ENCODE assay signal across 1 cellular context in the genomic region with DNA sequence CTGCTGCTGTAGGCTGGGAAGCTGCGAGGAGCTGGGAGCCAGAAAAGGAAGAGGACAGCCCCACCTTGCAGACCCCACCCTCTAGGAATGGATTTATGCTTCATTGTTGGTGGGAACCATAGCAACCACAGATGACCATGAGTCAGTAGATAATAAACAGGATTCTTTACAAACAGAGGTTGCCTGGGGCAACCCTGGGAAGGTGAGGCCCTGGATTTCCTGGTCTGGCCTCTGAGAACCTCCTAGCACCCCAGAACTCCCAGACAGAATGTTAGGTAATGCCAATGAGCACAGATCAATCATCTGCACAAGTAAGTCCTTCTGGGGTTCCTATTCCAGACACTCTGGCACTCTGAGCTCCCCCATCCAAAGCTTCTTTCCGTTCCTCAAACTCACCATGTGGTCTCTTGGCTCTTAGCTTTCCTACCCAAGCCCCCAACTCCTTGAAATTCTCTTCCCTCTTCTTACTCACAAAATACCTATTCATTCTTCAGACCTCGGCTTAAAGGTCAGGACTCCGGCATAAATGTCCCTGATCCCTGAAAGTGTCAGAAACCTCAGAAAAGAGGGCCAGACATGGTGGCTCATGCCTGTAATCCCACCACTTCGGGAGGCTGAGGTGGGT.
TF ChIP-seq lines count a peak whose summit lies in the region.

No MANE protein-coding gene starts in this region.

TF ChIP-seq in HepG2, 621 proteins besides CTCF, POLR2A, EP300 and RAD21 (continues in another document):
- TF ChIP-seq YY1 (IDR thresholded peaks at IDR 0.05; ENCODE audit: insufficient read depth, insufficient replicate concordance, low read depth, low read length), result no peak
- TF ChIP-seq, protein P1, sequence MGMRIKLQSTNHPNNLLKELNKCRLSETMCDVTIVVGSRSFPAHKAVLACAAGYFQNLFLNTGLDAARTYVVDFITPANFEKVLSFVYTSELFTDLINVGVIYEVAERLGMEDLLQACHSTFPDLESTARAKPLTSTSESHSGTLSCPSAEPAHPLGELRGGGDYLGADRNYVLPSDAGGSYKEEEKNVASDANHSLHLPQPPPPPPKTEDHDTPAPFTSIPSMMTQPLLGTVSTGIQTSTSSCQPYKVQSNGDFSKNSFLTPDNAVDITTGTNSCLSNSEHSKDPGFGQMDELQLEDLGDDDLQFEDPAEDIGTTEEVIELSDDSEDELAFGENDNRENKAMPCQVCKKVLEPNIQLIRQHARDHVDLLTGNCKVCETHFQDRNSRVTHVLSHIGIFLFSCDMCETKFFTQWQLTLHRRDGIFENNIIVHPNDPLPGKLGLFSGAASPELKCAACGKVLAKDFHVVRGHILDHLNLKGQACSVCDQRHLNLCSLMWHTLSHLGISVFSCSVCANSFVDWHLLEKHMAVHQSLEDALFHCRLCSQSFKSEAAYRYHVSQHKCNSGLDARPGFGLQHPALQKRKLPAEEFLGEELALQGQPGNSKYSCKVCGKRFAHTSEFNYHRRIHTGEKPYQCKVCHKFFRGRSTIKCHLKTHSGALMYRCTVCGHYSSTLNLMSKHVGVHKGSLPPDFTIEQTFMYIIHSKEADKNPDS (CRISPR knock-in tag; IDR thresholded peaks at IDR 0.05), result no peak
- TF ChIP-seq SOX5 (CRISPR knock-in tag; IDR thresholded peaks at IDR 0.05; ENCODE audit: borderline replicate concordance), result peak; percentile 63
- no peak for TF ChIP-seq HIVEP1 (CRISPR knock-in tag; IDR thresholded peaks at IDR 0.05)
- TF ChIP-seq NFE2L2 (IDR thresholded peaks at IDR 0.05; ENCODE audit: low read length), result peak; percentile 42; the same call in 1 of the 2 replicates
- TF ChIP-seq SIN3B (IDR thresholded peaks at IDR 0.05; ENCODE audit: low read length), result peak; percentile 36; the same call in 1 of the 2 replicates
- peak; percentile 55 for TF ChIP-seq ELF1 (CRISPR knock-in tag; IDR thresholded peaks at IDR 0.05)
- TF ChIP-seq, protein P2, sequence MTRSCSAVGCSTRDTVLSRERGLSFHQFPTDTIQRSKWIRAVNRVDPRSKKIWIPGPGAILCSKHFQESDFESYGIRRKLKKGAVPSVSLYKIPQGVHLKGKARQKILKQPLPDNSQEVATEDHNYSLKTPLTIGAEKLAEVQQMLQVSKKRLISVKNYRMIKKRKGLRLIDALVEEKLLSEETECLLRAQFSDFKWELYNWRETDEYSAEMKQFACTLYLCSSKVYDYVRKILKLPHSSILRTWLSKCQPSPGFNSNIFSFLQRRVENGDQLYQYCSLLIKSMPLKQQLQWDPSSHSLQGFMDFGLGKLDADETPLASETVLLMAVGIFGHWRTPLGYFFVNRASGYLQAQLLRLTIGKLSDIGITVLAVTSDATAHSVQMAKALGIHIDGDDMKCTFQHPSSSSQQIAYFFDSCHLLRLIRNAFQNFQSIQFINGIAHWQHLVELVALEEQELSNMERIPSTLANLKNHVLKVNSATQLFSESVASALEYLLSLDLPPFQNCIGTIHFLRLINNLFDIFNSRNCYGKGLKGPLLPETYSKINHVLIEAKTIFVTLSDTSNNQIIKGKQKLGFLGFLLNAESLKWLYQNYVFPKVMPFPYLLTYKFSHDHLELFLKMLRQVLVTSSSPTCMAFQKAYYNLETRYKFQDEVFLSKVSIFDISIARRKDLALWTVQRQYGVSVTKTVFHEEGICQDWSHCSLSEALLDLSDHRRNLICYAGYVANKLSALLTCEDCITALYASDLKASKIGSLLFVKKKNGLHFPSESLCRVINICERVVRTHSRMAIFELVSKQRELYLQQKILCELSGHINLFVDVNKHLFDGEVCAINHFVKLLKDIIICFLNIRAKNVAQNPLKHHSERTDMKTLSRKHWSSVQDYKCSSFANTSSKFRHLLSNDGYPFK (CRISPR knock-in tag; IDR thresholded peaks at IDR 0.05; ENCODE audit: borderline replicate concordance), result 0 out of 2 replicates have a peak, but pooled peaks have one; percentile 20
- no peak for TF ChIP-seq IRX3 (CRISPR knock-in tag; IDR thresholded peaks at IDR 0.05; ENCODE audit: borderline replicate concordance, low read depth)
- TF ChIP-seq FOXO1 (CRISPR knock-in tag; IDR thresholded peaks at IDR 0.05), result peak; percentile 69; the same call in 1 of the 2 replicates
- TF ChIP-seq FOXK1 (CRISPR knock-in tag; IDR thresholded peaks at IDR 0.05; ENCODE audit: borderline replicate concordance, low read depth), result peak; percentile 61; the same call in 1 of the 2 replicates
- no peak for TF ChIP-seq ZNF282 (IDR thresholded peaks at IDR 0.05; ENCODE audit: partially characterized antibody)
- no peak for TF ChIP-seq ZNF788 (CRISPR knock-in tag; IDR thresholded peaks at IDR 0.05; ENCODE audit: borderline replicate concordance)
- no peak for TF ChIP-seq SMARCE1 (IDR thresholded peaks at IDR 0.05; ENCODE audit: borderline replicate concordance)
- TF ChIP-seq ZNF660 (CRISPR knock-in tag; IDR thresholded peaks at IDR 0.05; ENCODE audit: borderline replicate concordance, low read depth), result no peak
- peak; percentile 69 for TF ChIP-seq SAP130 (CRISPR knock-in tag; IDR thresholded peaks at IDR 0.05; ENCODE audit: low read depth)
- TF ChIP-seq, protein P3, sequence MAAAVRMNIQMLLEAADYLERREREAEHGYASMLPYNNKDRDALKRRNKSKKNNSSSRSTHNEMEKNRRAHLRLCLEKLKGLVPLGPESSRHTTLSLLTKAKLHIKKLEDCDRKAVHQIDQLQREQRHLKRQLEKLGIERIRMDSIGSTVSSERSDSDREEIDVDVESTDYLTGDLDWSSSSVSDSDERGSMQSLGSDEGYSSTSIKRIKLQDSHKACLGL (CRISPR knock-in tag; IDR thresholded peaks at IDR 0.05), result no peak
- no peak for TF ChIP-seq LCORL (IDR thresholded peaks at IDR 0.05)
- 0 out of 2 replicates have a peak, but pooled peaks have one; percentile 16 for TF ChIP-seq LCORL (CRISPR knock-in tag; IDR thresholded peaks at IDR 0.05)
- TF ChIP-seq KAT8 (CRISPR knock-in tag; IDR thresholded peaks at IDR 0.05), result no peak
- peak; percentile 62; the same call in 1 of the 2 replicates for TF ChIP-seq GATAD2A (CRISPR knock-in tag; IDR thresholded peaks at IDR 0.05)
- peak; percentile 90 for TF ChIP-seq ELF3 (CRISPR knock-in tag; IDR thresholded peaks at IDR 0.05)
- TF ChIP-seq RBM22 (optimal IDR thresholded peaks at IDR 0.05; ENCODE audit: low read length), result peak; percentile 61
- peak; percentile 46; the same call in 1 of the 2 replicates for TF ChIP-seq ETV5 (CRISPR knock-in tag; IDR thresholded peaks at IDR 0.05; ENCODE audit: borderline replicate concordance)
- no peak for TF ChIP-seq ZNF777 (CRISPR knock-in tag; IDR thresholded peaks at IDR 0.05)
- TF ChIP-seq, protein P4, sequence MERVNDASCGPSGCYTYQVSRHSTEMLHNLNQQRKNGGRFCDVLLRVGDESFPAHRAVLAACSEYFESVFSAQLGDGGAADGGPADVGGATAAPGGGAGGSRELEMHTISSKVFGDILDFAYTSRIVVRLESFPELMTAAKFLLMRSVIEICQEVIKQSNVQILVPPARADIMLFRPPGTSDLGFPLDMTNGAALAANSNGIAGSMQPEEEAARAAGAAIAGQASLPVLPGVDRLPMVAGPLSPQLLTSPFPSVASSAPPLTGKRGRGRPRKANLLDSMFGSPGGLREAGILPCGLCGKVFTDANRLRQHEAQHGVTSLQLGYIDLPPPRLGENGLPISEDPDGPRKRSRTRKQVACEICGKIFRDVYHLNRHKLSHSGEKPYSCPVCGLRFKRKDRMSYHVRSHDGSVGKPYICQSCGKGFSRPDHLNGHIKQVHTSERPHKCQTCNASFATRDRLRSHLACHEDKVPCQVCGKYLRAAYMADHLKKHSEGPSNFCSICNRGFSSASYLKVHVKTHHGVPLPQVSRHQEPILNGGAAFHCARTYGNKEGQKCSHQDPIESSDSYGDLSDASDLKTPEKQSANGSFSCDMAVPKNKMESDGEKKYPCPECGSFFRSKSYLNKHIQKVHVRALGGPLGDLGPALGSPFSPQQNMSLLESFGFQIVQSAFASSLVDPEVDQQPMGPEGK (CRISPR knock-in tag; IDR thresholded peaks at IDR 0.05), result peak; percentile 80
- TF ChIP-seq ZSCAN31 (CRISPR knock-in tag; IDR thresholded peaks at IDR 0.05; ENCODE audit: low read depth), result no peak
- no peak for TF ChIP-seq TAF15 (IDR thresholded peaks at IDR 0.05; ENCODE audit: low read depth, low read length, poor library complexity, severe bottlenecking)
- peak; percentile 90 for TF ChIP-seq RFX3 (CRISPR knock-in tag; IDR thresholded peaks at IDR 0.05)
- peak; percentile 43; the same call in 1 of the 2 replicates for TF ChIP-seq MED1 (CRISPR knock-in tag; IDR thresholded peaks at IDR 0.05)
- peak; percentile 71 for TF ChIP-seq RARA (CRISPR knock-in tag; IDR thresholded peaks at IDR 0.05)
- TF ChIP-seq, protein P5, sequence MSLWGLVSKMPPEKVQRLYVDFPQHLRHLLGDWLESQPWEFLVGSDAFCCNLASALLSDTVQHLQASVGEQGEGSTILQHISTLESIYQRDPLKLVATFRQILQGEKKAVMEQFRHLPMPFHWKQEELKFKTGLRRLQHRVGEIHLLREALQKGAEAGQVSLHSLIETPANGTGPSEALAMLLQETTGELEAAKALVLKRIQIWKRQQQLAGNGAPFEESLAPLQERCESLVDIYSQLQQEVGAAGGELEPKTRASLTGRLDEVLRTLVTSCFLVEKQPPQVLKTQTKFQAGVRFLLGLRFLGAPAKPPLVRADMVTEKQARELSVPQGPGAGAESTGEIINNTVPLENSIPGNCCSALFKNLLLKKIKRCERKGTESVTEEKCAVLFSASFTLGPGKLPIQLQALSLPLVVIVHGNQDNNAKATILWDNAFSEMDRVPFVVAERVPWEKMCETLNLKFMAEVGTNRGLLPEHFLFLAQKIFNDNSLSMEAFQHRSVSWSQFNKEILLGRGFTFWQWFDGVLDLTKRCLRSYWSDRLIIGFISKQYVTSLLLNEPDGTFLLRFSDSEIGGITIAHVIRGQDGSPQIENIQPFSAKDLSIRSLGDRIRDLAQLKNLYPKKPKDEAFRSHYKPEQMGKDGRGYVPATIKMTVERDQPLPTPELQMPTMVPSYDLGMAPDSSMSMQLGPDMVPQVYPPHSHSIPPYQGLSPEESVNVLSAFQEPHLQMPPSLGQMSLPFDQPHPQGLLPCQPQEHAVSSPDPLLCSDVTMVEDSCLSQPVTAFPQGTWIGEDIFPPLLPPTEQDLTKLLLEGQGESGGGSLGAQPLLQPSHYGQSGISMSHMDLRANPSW (CRISPR knock-in tag; IDR thresholded peaks at IDR 0.05; ENCODE audit: borderline replicate concordance), result no peak
- TF ChIP-seq BCL6 (CRISPR knock-in tag; IDR thresholded peaks at IDR 0.05), result peak; percentile 44
- TF ChIP-seq GABPA (IDR thresholded peaks at IDR 0.05; ENCODE audit: low read depth, low read length), result no peak
- peak; percentile 15; the same call in 1 of the 2 replicates for TF ChIP-seq GABPA (CRISPR knock-in tag; IDR thresholded peaks at IDR 0.05; ENCODE audit: low read depth)
- 0 out of 2 replicates have a peak, but pooled peaks have one; percentile 63 for TF ChIP-seq MAZ (IDR thresholded peaks at IDR 0.05; ENCODE audit: borderline replicate concordance, low read depth, low read length)
- no peak for TF ChIP-seq MAZ (CRISPR knock-in tag; IDR thresholded peaks at IDR 0.05; ENCODE audit: low read depth)
- TF ChIP-seq, protein P6, sequence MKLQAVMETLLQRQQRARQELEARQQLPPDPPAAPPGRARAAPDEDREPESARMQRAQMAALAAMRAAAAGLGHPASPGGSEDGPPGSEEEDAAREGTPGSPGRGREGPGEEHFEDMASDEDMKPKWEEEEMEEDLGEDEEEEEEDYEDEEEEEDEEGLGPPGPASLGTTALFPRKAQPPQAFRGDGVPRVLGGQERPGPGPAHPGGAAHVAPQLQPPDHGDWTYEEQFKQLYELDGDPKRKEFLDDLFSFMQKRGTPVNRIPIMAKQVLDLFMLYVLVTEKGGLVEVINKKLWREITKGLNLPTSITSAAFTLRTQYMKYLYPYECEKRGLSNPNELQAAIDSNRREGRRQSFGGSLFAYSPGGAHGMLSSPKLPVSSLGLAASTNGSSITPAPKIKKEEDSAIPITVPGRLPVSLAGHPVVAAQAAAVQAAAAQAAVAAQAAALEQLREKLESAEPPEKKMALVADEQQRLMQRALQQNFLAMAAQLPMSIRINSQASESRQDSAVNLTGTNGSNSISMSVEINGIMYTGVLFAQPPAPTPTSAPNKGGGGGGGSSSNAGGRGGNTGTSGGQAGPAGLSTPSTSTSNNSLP (IDR thresholded peaks at IDR 0.05; ENCODE audit: low read depth, low read length), result peak; percentile 68
- TF ChIP-seq ZNF34 (CRISPR knock-in tag; IDR thresholded peaks at IDR 0.05; ENCODE audit: borderline replicate concordance), result no peak
- no peak for TF ChIP-seq ZNF343 (CRISPR knock-in tag; IDR thresholded peaks at IDR 0.05)
- TF ChIP-seq JUND (CRISPR knock-in tag; IDR thresholded peaks at IDR 0.05), result peak; percentile 74; the same call in 1 of the 2 replicates
- TF ChIP-seq CBFB (CRISPR knock-in tag; IDR thresholded peaks at IDR 0.05), result no peak
- peak; percentile 74 for TF ChIP-seq TBL1XR1 (IDR thresholded peaks at IDR 0.05; ENCODE audit: borderline replicate concordance, low read length, partially characterized antibody)
- TF ChIP-seq RFX5 (IDR thresholded peaks at IDR 0.05; ENCODE audit: low read depth, low read length), result peak; percentile 64; the same call in 1 of the 2 replicates
- TF ChIP-seq CREM (IDR thresholded peaks at IDR 0.05), result peak; percentile 17; the same call in 1 of the 2 replicates
- TF ChIP-seq CREM (CRISPR knock-in tag; IDR thresholded peaks at IDR 0.05), result no peak
- peak; percentile 72 for TF ChIP-seq SALL1 (CRISPR knock-in tag; IDR thresholded peaks at IDR 0.05)
- TF ChIP-seq MAFF (IDR thresholded peaks at IDR 0.05; ENCODE audit: low read depth, low read length), result 0 out of 2 replicates have a peak, but pooled peaks have one; percentile 22
- TF ChIP-seq SKI (IDR thresholded peaks at IDR 0.05; ENCODE audit: partially characterized antibody), result peak; percentile 83
- no peak for TF ChIP-seq FOXA1 (IDR thresholded peaks at IDR 0.05)
- TF ChIP-seq FOXA1 (CRISPR knock-in tag; IDR thresholded peaks at IDR 0.05), result peak; percentile 28; the same call in 1 of the 2 replicates
- TF ChIP-seq RCOR2 (CRISPR knock-in tag; IDR thresholded peaks at IDR 0.05), result 0 out of 2 replicates have a peak, but pooled peaks have one; percentile 16
- peak; percentile 59 for TF ChIP-seq FOXA3 (CRISPR knock-in tag; IDR thresholded peaks at IDR 0.05)
- no peak for TF ChIP-seq MBNL3 (CRISPR knock-in tag; conservative IDR thresholded peaks at IDR 0.05)
- TF ChIP-seq NR2F6 (IDR thresholded peaks at IDR 0.05), result peak; percentile 21; the same call in 1 of the 2 replicates
- TF ChIP-seq NR2F6 (CRISPR knock-in tag; IDR thresholded peaks at IDR 0.05), result peak; percentile 45; the same call in 1 of the 2 replicates
- TF ChIP-seq, protein P7, sequence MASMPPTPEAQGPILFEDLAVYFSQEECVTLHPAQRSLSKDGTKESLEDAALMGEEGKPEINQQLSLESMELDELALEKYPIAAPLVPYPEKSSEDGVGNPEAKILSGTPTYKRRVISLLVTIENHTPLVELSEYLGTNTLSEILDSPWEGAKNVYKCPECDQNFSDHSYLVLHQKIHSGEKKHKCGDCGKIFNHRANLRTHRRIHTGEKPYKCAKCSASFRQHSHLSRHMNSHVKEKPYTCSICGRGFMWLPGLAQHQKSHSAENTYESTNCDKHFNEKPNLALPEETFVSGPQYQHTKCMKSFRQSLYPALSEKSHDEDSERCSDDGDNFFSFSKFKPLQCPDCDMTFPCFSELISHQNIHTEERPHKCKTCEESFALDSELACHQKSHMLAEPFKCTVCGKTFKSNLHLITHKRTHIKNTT (CRISPR knock-in tag; IDR thresholded peaks at IDR 0.05), result no peak
